ENCODE assay signal across 20 cellular contexts in the genomic region with DNA sequence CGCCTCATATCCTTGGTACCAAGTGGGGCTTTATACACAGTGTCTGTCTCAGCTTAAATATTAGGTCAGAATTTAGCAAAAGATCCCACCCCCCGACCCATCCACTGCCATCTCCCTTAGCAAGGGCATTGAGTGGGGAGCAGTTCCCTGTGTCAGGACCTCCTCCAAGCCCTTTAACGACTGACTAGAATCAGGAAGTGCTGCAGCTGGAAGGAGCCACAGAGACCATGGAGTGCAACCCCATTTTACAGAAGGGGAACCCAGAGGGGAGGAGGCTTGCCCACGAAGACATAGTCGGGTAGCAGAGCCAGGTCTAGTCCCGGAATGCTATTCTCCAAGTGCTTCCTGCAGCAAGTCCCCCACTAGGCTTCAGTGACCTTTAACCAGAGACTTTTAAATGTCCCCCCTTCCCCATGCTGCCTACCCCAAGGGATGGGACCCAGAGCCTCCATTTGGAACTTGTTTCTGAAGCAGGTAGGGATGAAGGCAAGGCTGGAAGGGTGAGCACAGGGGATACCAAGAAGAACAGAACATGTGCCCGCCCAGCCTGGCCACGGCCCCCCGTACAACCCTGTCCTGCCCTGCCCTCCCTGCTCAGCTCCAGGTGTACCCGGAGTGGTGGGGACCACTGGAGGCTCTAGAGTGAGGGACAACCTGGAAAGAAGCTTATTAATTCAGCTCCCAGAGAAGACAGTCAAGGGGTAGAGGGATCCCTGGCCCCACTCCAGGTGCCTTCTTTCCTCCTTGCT. TPM values are rescaled to one million over a fixed set of nuclear protein-coding genes. Genes with fewer than 3 reads are reported as not detected.
DNase-seq lines count a peak whose midpoint lies in the region; ATAC-seq, FAIRE-seq and TF ChIP-seq lines count a peak whose summit lies in the region.
"Had no signal": no experiment of that assay in that cellular context is flagged by ENCODE, and none has a peak within 500 bp of the region (broad histone marks: within the 10 kb centered on the region; RNA-seq: fewer than 3 reads in every experiment).

No MANE protein-coding gene starts in this region.

- no peaks in the 10 kb centered on the region for H3K27me3 Mint-ChIP-seq in activated T-helper 2 cell treated with anti-CD3 and anti-CD28 coated beads, Interferon-gamma antibody, Interleukin-2, Interleukin-4, amounts not matched to agents 10 μg/mL and 5 μg/mL and 100 μg/mL, durations not matched to agents 14 hours and 24 hours and 36 hours (ENCODE audit: low read depth)

- TF ChIP-seq RAD21 in K562 (CRISPR knock-in tag; conservative IDR thresholded peaks at IDR 0.05 in 1 of 2, IDR thresholded peaks at IDR 0.05 in 1 of 2), result no peak

- no peak for TF ChIP-seq EP300 in K562 (IDR thresholded peaks at IDR 0.05; ENCODE audit: low read length)

- no peaks in the 10 kb centered on the region for H3K36me3 ChIP-seq in left ventricle myocardium inferior
- no peaks in the 10 kb centered on the region for H3K36me3 ChIP-seq in K562 (ENCODE audit: control insufficient read depth, insufficient read depth, low read length)
- H3K36me3 ChIP-seq: BE2C, HAP-1 had no signal

- WGBS in right cardiac atrium, result 80% methylated on average over 10 of the region's 10 CpGs
- 40% methylated on average over 10 of the region's 10 CpGs for WGBS in K562 (ENCODE audit: insufficient coverage, low coverage, missing lambda C conversion rate)

- H4K20me1 ChIP-seq in K562 (replicated peaks; ENCODE audit: control insufficient read depth, insufficient read depth, low read length), result no peaks in the 10 kb centered on the region

- intact Hi-C loops in left ventricle myocardium inferior (cut with micrococcal nuclease) (no loop called here), right cardiac atrium (cut with DNase I) (no loop called here), K562 (cut with micrococcal nuclease) (no loop called here)
- intact Hi-C loops in activated T-helper 2 cell treated with anti-CD3 and anti-CD28 coated beads, Interferon-gamma antibody, Interleukin-2, Interleukin-4, amounts not matched to agents 10 μg/mL and 5 μg/mL and 100 μg/mL, durations not matched to agents 14 hours and 24 hours and 36 hours (cut with micrococcal nuclease), result no loop called here

- TF ChIP-seq CTCF in left ventricle myocardium inferior (IDR thresholded peaks at IDR 0.05; ENCODE audit: borderline replicate concordance) (no peak), NB4 (IDR thresholded peaks at IDR 0.05; ENCODE audit: low read depth, low read length) (no peak), K562 (IDR thresholded peaks at IDR 0.05 in 2 of 3, conservative IDR thresholded peaks at IDR 0.05 in 1 of 3; ENCODE audit: insufficient read depth in 2 of 3, low read depth in 1 of 3, low read length in 3 of 3) (no peak)

- H3K27me3 ChIP-seq in left ventricle myocardium inferior (ENCODE audit: low read depth) (peaks cover 2% of the 10 kb centered on the region), right cardiac atrium (ENCODE audit: control insufficient read depth, insufficient read depth) (no peaks in the 10 kb centered on the region), K562 (ENCODE audit: control insufficient read depth in 2 of 2, insufficient read depth in 2 of 2, low read length in 2 of 2) (no peaks in the 10 kb centered on the region)
- H3K27me3 ChIP-seq: BE2C had no signal

- POLR2A ChIA-PET in K562 (lab: Yijun Ruan, JAX), result interaction anchor here (0.7 to 1.1 kb wide), 2 partner anchors 18 to 55 kb away, joined by 3 read pairs; no protein-coding TSS in a partner anchor

- H3K27ac Mint-ChIP-seq in activated T-helper 2 cell treated with anti-CD3 and anti-CD28 coated beads, Interferon-gamma antibody, Interleukin-2, Interleukin-4, amounts not matched to agents 10 μg/mL and 5 μg/mL and 100 μg/mL, durations not matched to agents 14 hours and 24 hours and 36 hours, result no peak overlapping the region
- H3K27ac Mint-ChIP-seq: CD8-positive, alpha-beta T cell; HFFc6 had no signal

- H3K4me3 ChIP-seq in left ventricle myocardium inferior, result no peak overlapping the region
- no peak overlapping the region for H3K4me3 ChIP-seq in right cardiac atrium (ENCODE audit: low read length)
- H3K4me3 ChIP-seq in NB4 (ENCODE audit: low read depth, low read length), result no peak overlapping the region
- H3K4me3 ChIP-seq in K562, result no peak overlapping the region
- H3K4me3 ChIP-seq: HAP-1 had no signal

- no peak overlapping the region for H2AFZ ChIP-seq in K562 (ENCODE audit: low read depth, low read length)

- no peak for FAIRE-seq in K562 (lab: Jason Lieb, UNC)
- FAIRE-seq: A204.1, D721Med, GM12892, GM19239, H1 had no signal

- H3K27ac ChIP-seq in left ventricle myocardium inferior (replicated peaks) (peak overlapping the region; percentile 84), right cardiac atrium (ENCODE audit: low read length) (no peak overlapping the region), K562 (ENCODE audit: extremely low read depth, low read depth, low read length) (no peak overlapping the region)
- H3K27ac ChIP-seq: C4-2B had no signal

- in situ Hi-C loops in K562 (cut with MboI), result no loop called here

- H3K4me1 Mint-ChIP-seq in activated T-helper 2 cell treated with anti-CD3 and anti-CD28 coated beads, Interferon-gamma antibody, Interleukin-2, Interleukin-4, amounts not matched to agents 10 μg/mL and 5 μg/mL and 100 μg/mL, durations not matched to agents 14 hours and 24 hours and 36 hours (ENCODE audit: low read depth), result no peaks in the 10 kb centered on the region

- H3K4me2 ChIP-seq in K562 (ENCODE audit: insufficient read depth, low read length), result no peak overlapping the region

- BruUV-seq in K562 (replicated peaks; lab: Mats Ljungman, UMichigan), result no TSS peak

- no peaks in the 10 kb centered on the region for H3K36me3 Mint-ChIP-seq in activated T-helper 2 cell treated with anti-CD3 and anti-CD28 coated beads, Interferon-gamma antibody, Interleukin-2, Interleukin-4, amounts not matched to agents 10 μg/mL and 5 μg/mL and 100 μg/mL, durations not matched to agents 14 hours and 24 hours and 36 hours (ENCODE audit: low read depth)
- H3K36me3 Mint-ChIP-seq: CD8-positive, alpha-beta T cell had no signal

- H3K4me1 ChIP-seq in left ventricle myocardium inferior (peaks cover 37% of the 10 kb centered on the region), right cardiac atrium (ENCODE audit: control insufficient read depth, insufficient read depth, low read length) (peaks cover 4% of the 10 kb centered on the region), K562 (replicated peaks in 1 of 2; ENCODE audit: control insufficient read depth in 2 of 2, insufficient read depth in 2 of 2, low read length in 2 of 2) (peaks cover 0 to 12% of the 10 kb centered on the region in 2 experiments; a peak in 2 of 5 replicates)
- H3K4me1 ChIP-seq: BE2C, HAP-1 had no signal

- DNase-seq in left ventricle myocardium inferior (no peak), right cardiac atrium (no peak), NB4 (ENCODE audit: low read depth) (peak; percentile 49), K562 (ENCODE audit: extremely low read depth in 1 of 4, low spot score in 3 of 4) (no peak), mucosa of gallbladder (ENCODE audit: low spot score) (no peak), activated gamma-delta T cell treated with Interleukin-2 at 50 U/mL for 16 hours (no peak)
- no peak for DNase-seq in activated T-helper 2 cell treated with anti-CD3 and anti-CD28 coated beads, Interferon-gamma antibody, Interleukin-2, Interleukin-4, amounts not matched to agents 10 μg/mL and 5 μg/mL and 100 μg/mL, durations not matched to agents 14 hours and 24 hours and 36 hours (ENCODE audit: low spot score)
- DNase-seq: BE2C; CD8-positive, alpha-beta T cell; COR-L47; DND-41; GDM1; HFFc6 had no signal

- ATAC-seq in right cardiac atrium, result no peak
- ATAC-seq in K562, result no peak
- ATAC-seq: CD8-positive, alpha-beta T cell had no signal

- no peak overlapping the region for H3K4me3 Mint-ChIP-seq in activated T-helper 2 cell treated with anti-CD3 and anti-CD28 coated beads, Interferon-gamma antibody, Interleukin-2, Interleukin-4, amounts not matched to agents 10 μg/mL and 5 μg/mL and 100 μg/mL, durations not matched to agents 14 hours and 24 hours and 36 hours (ENCODE audit: low read depth)
- H3K4me3 Mint-ChIP-seq: CD8-positive, alpha-beta T cell; HFFc6 had no signal

- H3K9me3 Mint-ChIP-seq in activated T-helper 2 cell treated with anti-CD3 and anti-CD28 coated beads, Interferon-gamma antibody, Interleukin-2, Interleukin-4, amounts not matched to agents 10 μg/mL and 5 μg/mL and 100 μg/mL, durations not matched to agents 14 hours and 24 hours and 36 hours, result no peaks in the 10 kb centered on the region
- H3K9me3 Mint-ChIP-seq: CD8-positive, alpha-beta T cell; HFFc6 had no signal

- no peaks in the 10 kb centered on the region for H3K79me2 ChIP-seq in K562 (ENCODE audit: control insufficient read depth, insufficient read depth, low read length)

- TF ChIP-seq POLR2A in NB4 (IDR thresholded peaks at IDR 0.05; ENCODE audit: extremely low read depth, insufficient read length), result no peak
- no peak for TF ChIP-seq POLR2A in K562 (conservative IDR thresholded peaks at IDR 0.05)

- CTCF ChIA-PET in K562 (lab: Yijun Ruan, JAX; ENCODE audit: low intra/inter-chr PET ratio), result no interaction called here

- H3K9me3 ChIP-seq in left ventricle myocardium inferior (replicated peaks) (no peaks in the 10 kb centered on the region), right cardiac atrium (ENCODE audit: control insufficient read depth, low read length) (no peaks in the 10 kb centered on the region), K562 (replicated peaks; ENCODE audit: control insufficient read depth, insufficient read depth, low read depth, low read length) (no peaks in the 10 kb centered on the region)
- H3K9me3 ChIP-seq: BE2C, HAP-1 had no signal

- no peaks in the 10 kb centered on the region for H3K9me1 ChIP-seq in K562 (ENCODE audit: control insufficient read depth, insufficient read depth, low read length)

- no peak overlapping the region; a peak in 1 of 4 replicates for H3K9ac ChIP-seq in K562 (ENCODE audit: insufficient read depth in 1 of 2, low read depth in 2 of 2, low read length in 2 of 2)

RNA-seq across cellular contexts. Expression of a gene that starts 41.3 kb away (rescaled TPM):
- total RNA-seq in left ventricle myocardium inferior, result 0.05 TPM
- total RNA-seq in right cardiac atrium, result under 1 TPM in 3 of 4 donors, not detected in 1; 0.14 to 0.36 (median 0.24) TPM
- polyA plus RNA-seq in right cardiac atrium, result 0.09 TPM
- total RNA-seq in K562 (2011; cell fraction: chromatin; rRNA removed; ENCODE audit: low replicate concordance), result 0.09 TPM in 1 of 2 replicates, not detected in the other
- 0.17 TPM in 1 of 2 replicates, not detected in the other for total RNA-seq in K562 (2011; cell fraction: nucleolus; rRNA removed)
- total RNA-seq in K562 (2011; cell fraction: nucleoplasm; rRNA removed), result not detected in 2 replicates
- total RNA-seq in K562 (2014; rRNA removed), result not detected in 2 replicates
- total RNA-seq in K562 (2014; rRNA removed; fragmentation: Illumina TruSeq; extraction: Trizol), result 0.03 and 0.04 TPM in 2 replicates
- total RNA-seq in K562 (2015; rRNA removed; fragmentation: Illumina TruSeq; extraction: Trizol), result 0.15 and 0.25 TPM in 2 replicates
- total RNA-seq in K562 (2021), result 0.09 TPM in 2 replicates
- polyA plus RNA-seq in K562 (2011; rRNA removed), result 0.04 TPM in 2 replicates
- 0.01 and 0.12 TPM in 2 replicates for polyA plus RNA-seq in K562 (2011; cell fraction: cytosol; rRNA removed)
- polyA plus RNA-seq in K562 (2011; cell fraction: nucleus; rRNA removed), result 0.10 TPM in 1 of 2 replicates, not detected in the other
- polyA plus RNA-seq in K562 (2012), result 0.40 and 0.58 TPM in 2 replicates
- 0.03 and 0.07 TPM in 2 replicates for polyA plus RNA-seq in K562 (2014; fragmentation: Illumina TruSeq; extraction: Trizol)
- polyA plus RNA-seq in K562 (2014; fragmentation: Nextera tagmentation; extraction: Ambion mirVana), result not detected
- polyA plus RNA-seq in K562 (2014; rRNA removed), result 0.04 and 0.11 TPM in 2 replicates
- 0.18 TPM in 1 of 2 replicates, not detected in the other for polyA minus RNA-seq in K562 (2011; rRNA and poly(A)+ RNA removed)
- 0.19 TPM in 1 of 2 replicates, not detected in the other for polyA minus RNA-seq in K562 (2011; cell fraction: cytosol; rRNA and poly(A)+ RNA removed)
- polyA minus RNA-seq in K562 (2011; cell fraction: nucleus; rRNA and poly(A)+ RNA removed), result under 0.01 and 0.11 TPM in 2 replicates
- total RNA-seq in mucosa of gallbladder, result 0.06 TPM
- total RNA-seq in activated T-helper 2 cell treated with anti-CD3 and anti-CD28 coated beads, Interferon-gamma antibody, Interleukin-2, Interleukin-4, amounts not matched to agents 10 μg/mL and 5 μg/mL and 100 μg/mL, durations not matched to agents 14 hours and 24 hours and 36 hours, result 0.11 and 0.18 TPM in 2 replicates
- total RNA-seq: HFFc6 had no signal
